ENCODE assay signal across 16 cellular contexts in the genomic region with DNA sequence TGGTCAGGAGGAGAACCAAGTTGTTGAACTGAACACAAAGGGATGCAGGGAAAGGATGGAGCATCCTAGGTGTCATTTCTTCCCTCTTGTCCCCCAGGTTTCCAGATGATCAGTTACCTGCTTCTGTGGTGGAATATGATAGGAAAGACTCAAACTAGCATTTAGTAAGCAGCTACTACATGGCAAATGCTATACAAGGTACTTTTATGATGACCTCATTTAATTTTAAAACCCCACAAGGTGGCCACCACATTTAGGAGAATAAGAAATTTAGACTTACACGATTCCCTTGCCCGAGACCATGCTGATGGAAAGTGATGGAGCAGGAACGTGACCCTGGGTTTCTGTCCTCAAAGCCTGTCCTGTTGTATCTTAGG. TPM values are rescaled to one million over a fixed set of nuclear protein-coding genes. Genes with fewer than 3 reads are reported as not detected.
DNase-seq lines count a peak whose midpoint lies in the region; ATAC-seq and TF ChIP-seq lines count a peak whose summit lies in the region.
"Had no signal": no experiment of that assay in that cellular context is flagged by ENCODE, and none has a peak within 500 bp of the region (broad histone marks: within the 10 kb centered on the region; RNA-seq: fewer than 3 reads in every experiment).

No MANE protein-coding gene starts in this region.

- TF ChIP-seq CTCF in glutamatergic neuron (IDR thresholded peaks at IDR 0.05; ENCODE audit: partially characterized antibody, unreplicated experiment): no peak

- H3K9me3 Mint-ChIP-seq in activated naive CD4-positive, alpha-beta T cell treated with anti-CD3 and anti-CD28 coated beads, Interleukin-2, amount 50 U/mL, for 24 hours: no peaks in the 10 kb centered on the region
- no peaks in the 10 kb centered on the region for H3K9me3 Mint-ChIP-seq in stimulated activated naive CD8-positive, alpha-beta T cell treated with anti-CD3 and anti-CD28 coated beads, Interleukin-15, Interleukin-2, amounts not matched to agents 100 ng/mL and 50 ng/mL, for 24 hours
- H3K9me3 Mint-ChIP-seq in glutamatergic neuron (ENCODE audit: unreplicated experiment): no peaks in the 10 kb centered on the region

- H3K4me1 Mint-ChIP-seq in activated naive CD4-positive, alpha-beta T cell treated with anti-CD3 and anti-CD28 coated beads, Interleukin-2, amount 50 U/mL, for 24 hours: peaks cover 39% of the 10 kb centered on the region
- peaks cover 68% of the 10 kb centered on the region for H3K4me1 Mint-ChIP-seq in stimulated activated naive CD8-positive, alpha-beta T cell treated with anti-CD3 and anti-CD28 coated beads, Interleukin-15, Interleukin-2, amounts not matched to agents 100 ng/mL and 50 ng/mL, for 24 hours (ENCODE audit: low read depth)
- no peaks in the 10 kb centered on the region for H3K4me1 Mint-ChIP-seq in glutamatergic neuron (ENCODE audit: low read depth, unreplicated experiment)

- DNase-seq in activated naive CD4-positive, alpha-beta T cell (lab: John Stamatoyannopoulos, UW): no peak
- no peak for DNase-seq in MG63
- no peak for DNase-seq in glutamatergic neuron
- no peak for DNase-seq in NCI-H82 (lab: John Stamatoyannopoulos, UW)
- DNase-seq: activated CD4-positive, alpha-beta T cell treated with anti-CD3 and anti-CD28 coated beads, Interleukin-2, amount 50 U/mL, for 4 hours; amniotic stem cell; DMS153; GOT3; Karpas-422; mesendoderm; NCI-H1930; pancreas had no signal

- no peaks in the 10 kb centered on the region for H3K36me3 ChIP-seq in MG63
- H3K36me3 ChIP-seq: pancreas had no signal

- peak overlapping the region; percentile 28 for H3K4me3 Mint-ChIP-seq in activated naive CD4-positive, alpha-beta T cell treated with anti-CD3 and anti-CD28 coated beads, Interleukin-2, amount 50 U/mL, for 24 hours
- peak overlapping the region; percentile 56 for H3K4me3 Mint-ChIP-seq in stimulated activated naive CD8-positive, alpha-beta T cell treated with anti-CD3 and anti-CD28 coated beads, Interleukin-15, Interleukin-2, amounts not matched to agents 100 ng/mL and 50 ng/mL, for 24 hours
- no peak overlapping the region for H3K4me3 Mint-ChIP-seq in glutamatergic neuron (ENCODE audit: unreplicated experiment)

- ATAC-seq in GM21825 (IDR thresholded peaks at IDR 0.05; ENCODE audit: unreplicated experiment) (peak; percentile 10), HG03571 (IDR thresholded peaks at IDR 0.05; ENCODE audit: unreplicated experiment) (peak; percentile 3)
- ATAC-seq: pancreas had no signal

- no peak overlapping the region for H3K4me3 ChIP-seq in MG63
- H3K4me3 ChIP-seq: pancreas had no signal

- H3K36me3 Mint-ChIP-seq in activated naive CD4-positive, alpha-beta T cell treated with anti-CD3 and anti-CD28 coated beads, Interleukin-2, amount 50 U/mL, for 24 hours: peaks cover 10% of the 10 kb centered on the region
- H3K36me3 Mint-ChIP-seq in stimulated activated naive CD8-positive, alpha-beta T cell treated with anti-CD3 and anti-CD28 coated beads, Interleukin-15, Interleukin-2, amounts not matched to agents 100 ng/mL and 50 ng/mL, for 24 hours (ENCODE audit: low read depth): peaks cover 27% of the 10 kb centered on the region
- no peaks in the 10 kb centered on the region for H3K36me3 Mint-ChIP-seq in glutamatergic neuron (ENCODE audit: unreplicated experiment)

- H3K9me3 ChIP-seq in MG63: no peaks in the 10 kb centered on the region
- H3K9me3 ChIP-seq: pancreas had no signal

- no peaks in the 10 kb centered on the region for H3K27me3 Mint-ChIP-seq in activated naive CD4-positive, alpha-beta T cell treated with anti-CD3 and anti-CD28 coated beads, Interleukin-2, amount 50 U/mL, for 24 hours
- peaks cover 4% of the 10 kb centered on the region for H3K27me3 Mint-ChIP-seq in stimulated activated naive CD8-positive, alpha-beta T cell treated with anti-CD3 and anti-CD28 coated beads, Interleukin-15, Interleukin-2, amounts not matched to agents 100 ng/mL and 50 ng/mL, for 24 hours
- H3K27me3 Mint-ChIP-seq in glutamatergic neuron (ENCODE audit: unreplicated experiment): peaks cover 2% of the 10 kb centered on the region

- no peaks in the 10 kb centered on the region for H3K27me3 ChIP-seq in MG63
- H3K27me3 ChIP-seq: pancreas had no signal

- peak overlapping the region; percentile 94 for H3K27ac Mint-ChIP-seq in activated naive CD4-positive, alpha-beta T cell treated with anti-CD3 and anti-CD28 coated beads, Interleukin-2, amount 50 U/mL, for 24 hours
- peak overlapping the region; percentile 87 for H3K27ac Mint-ChIP-seq in stimulated activated naive CD8-positive, alpha-beta T cell treated with anti-CD3 and anti-CD28 coated beads, Interleukin-15, Interleukin-2, amounts not matched to agents 100 ng/mL and 50 ng/mL, for 24 hours
- no peak overlapping the region for H3K27ac Mint-ChIP-seq in glutamatergic neuron (ENCODE audit: unreplicated experiment)

RNA-seq across cellular contexts. Expression of a gene that starts 40.9 kb away (rescaled TPM):
- total RNA-seq in MG63 (2014; rRNA removed; shearing (Covaris generic); ENCODE audit: low replicate concordance): not detected in 2 replicates
- not detected for total RNA-seq in glutamatergic neuron (ENCODE audit: unreplicated experiment)
